Comparison of ENCODE assay signal across 1 cellular context in genomic region chr10:5665380-5666323, GRCh38.
TF ChIP-seq lines count a peak whose summit lies in the region.

No MANE protein-coding gene starts in this region.

TF ChIP-seq in HepG2, 621 proteins besides CTCF, POLR2A, EP300 and RAD21 (continued from another document and continues in another):
- TF ChIP-seq ZNF687 (CRISPR knock-in tag; IDR thresholded peaks at IDR 0.05) (peak; percentile 79), ZNF550 (CRISPR knock-in tag; IDR thresholded peaks at IDR 0.05; ENCODE audit: borderline replicate concordance) (0 out of 2 replicates have a peak, but pooled peaks have one; percentile 77), HMG20B (CRISPR knock-in tag; conservative IDR thresholded peaks at IDR 0.05) (no peak), MYPOP (CRISPR knock-in tag; IDR thresholded peaks at IDR 0.05) (no peak; the same call in 1 of the 2 replicates), SETDB1 (CRISPR knock-in tag; IDR thresholded peaks at IDR 0.05; ENCODE audit: borderline replicate concordance) (no peak), HDAC1 (CRISPR knock-in tag; IDR thresholded peaks at IDR 0.05) (peak; percentile 51; the same call in 1 of the 2 replicates), ZNF646 (CRISPR knock-in tag; IDR thresholded peaks at IDR 0.05) (0 out of 2 replicates have a peak, but pooled peaks have one; percentile 8), E2F5 (CRISPR knock-in tag; conservative IDR thresholded peaks at IDR 0.05) (peak; percentile 52; the same call in 1 of the 2 replicates), ZBTB2 (CRISPR knock-in tag; IDR thresholded peaks at IDR 0.05; ENCODE audit: low read depth) (no peak), MXD1 (CRISPR knock-in tag; IDR thresholded peaks at IDR 0.05) (no peak), ZNF101 (CRISPR knock-in tag; IDR thresholded peaks at IDR 0.05; ENCODE audit: borderline replicate concordance, low read depth) (no peak), SYNCRIP (IDR thresholded peaks at IDR 0.05; ENCODE audit: insufficient read depth, low read depth, low read length) (no peak), ETV5 (CRISPR knock-in tag; IDR thresholded peaks at IDR 0.05; ENCODE audit: borderline replicate concordance) (no peak), ZNF263 (CRISPR knock-in tag; IDR thresholded peaks at IDR 0.05) (peak; percentile 49; the same call in 1 of the 2 replicates), EEA1 (CRISPR knock-in tag; IDR thresholded peaks at IDR 0.05; ENCODE audit: borderline replicate concordance) (peak; percentile 80; the same call in 1 of the 2 replicates), ZNF558 (CRISPR knock-in tag; IDR thresholded peaks at IDR 0.05; ENCODE audit: borderline replicate concordance) (peak; percentile 68; the same call in 1 of the 2 replicates), SAFB2 (CRISPR knock-in tag; IDR thresholded peaks at IDR 0.05; ENCODE audit: borderline replicate concordance, low read depth) (no peak), ZNF160 (CRISPR knock-in tag; IDR thresholded peaks at IDR 0.05) (peak; percentile 6; the same call in 1 of the 2 replicates), ATF3 (CRISPR knock-in tag; IDR thresholded peaks at IDR 0.05) (peak; percentile 10; the same call in 1 of the 2 replicates), PHF21A (CRISPR knock-in tag; IDR thresholded peaks at IDR 0.05) (peak; percentile 58; the same call in 1 of the 2 replicates), CHD4 (IDR thresholded peaks at IDR 0.05; ENCODE audit: borderline replicate concordance, low read length) (no peak), ZNF350 (CRISPR knock-in tag; IDR thresholded peaks at IDR 0.05; ENCODE audit: borderline replicate concordance, low read depth) (peak; percentile 33; the same call in 1 of the 2 replicates), ZNF256 (CRISPR knock-in tag; conservative IDR thresholded peaks at IDR 0.05) (peak; percentile 66; the same call in 1 of the 2 replicates), CEBPG (CRISPR knock-in tag; IDR thresholded peaks at IDR 0.05) (peak; percentile 79), LCORL (IDR thresholded peaks at IDR 0.05) (no peak), LCORL (CRISPR knock-in tag; IDR thresholded peaks at IDR 0.05) (peak; percentile 44; the same call in 1 of the 2 replicates), HNF4A (CRISPR knock-in tag; IDR thresholded peaks at IDR 0.05) (0 out of 2 replicates have a peak, but pooled peaks have one; percentile 9), ATF7-NPFF (CRISPR knock-in tag; IDR thresholded peaks at IDR 0.05; ENCODE audit: low read depth) (no peak; the same call in 1 of the 2 replicates), KAT7 (CRISPR knock-in tag; IDR thresholded peaks at IDR 0.05; ENCODE audit: borderline replicate concordance) (peak; percentile 85; the same call in 1 of the 2 replicates), ZNF563 (CRISPR knock-in tag; IDR thresholded peaks at IDR 0.05) (no peak), HOMEZ (CRISPR knock-in tag; IDR thresholded peaks at IDR 0.05; ENCODE audit: low read depth) (0 out of 2 replicates have a peak, but pooled peaks have one; percentile 12), MTERF4 (CRISPR knock-in tag; IDR thresholded peaks at IDR 0.05) (0 out of 2 replicates have a peak, but pooled peaks have one; percentile 76), ZFYVE20 (CRISPR knock-in tag; IDR thresholded peaks at IDR 0.05; ENCODE audit: borderline replicate concordance, low read depth) (no peak), ZNF768 (CRISPR knock-in tag; IDR thresholded peaks at IDR 0.05) (0 out of 2 replicates have a peak, but pooled peaks have one; percentile 10), ZNF512B (CRISPR knock-in tag; IDR thresholded peaks at IDR 0.05; ENCODE audit: borderline replicate concordance) (no peak; the same call in 1 of the 2 replicates), ZNF839 (CRISPR knock-in tag; IDR thresholded peaks at IDR 0.05; ENCODE audit: borderline replicate concordance) (0 out of 2 replicates have a peak, but pooled peaks have one; percentile 60), KAT8 (CRISPR knock-in tag; IDR thresholded peaks at IDR 0.05) (0 out of 2 replicates have a peak, but pooled peaks have one; percentile 18)
